26 cellular contexts compared by ENCODE assay signal in the genomic region with DNA sequence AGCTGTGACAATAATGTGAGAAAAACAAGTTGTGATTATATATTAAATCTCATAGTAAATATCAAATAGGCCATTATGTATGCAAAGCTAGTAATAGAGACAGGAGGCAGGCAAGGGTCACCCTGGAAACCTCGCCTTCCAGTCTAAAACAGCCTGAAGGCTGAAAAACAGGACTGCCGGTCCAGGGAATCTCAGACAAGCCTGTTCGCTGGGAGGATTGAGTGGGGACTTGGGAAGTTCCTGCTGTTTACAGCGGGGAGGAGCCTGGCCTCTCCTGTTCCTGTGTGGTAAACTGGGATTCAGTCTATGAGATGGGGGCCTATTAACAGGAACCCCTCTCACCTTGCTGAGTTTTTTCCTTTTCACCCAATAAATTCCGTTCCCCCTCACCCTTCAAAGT.
DNase-seq lines count a peak whose midpoint lies in the region; ATAC-seq, FAIRE-seq and TF ChIP-seq lines count a peak whose summit lies in the region.
"Had no signal": no experiment of that assay in that cellular context is flagged by ENCODE, and none has a peak within 500 bp of the region (broad histone marks: within the 10 kb centered on the region; RNA-seq: fewer than 3 reads in every experiment).

No MANE protein-coding gene starts in this region.

- H3K4me1 ChIP-seq in GM23338 (ENCODE audit: insufficient read depth) (no peaks in the 10 kb centered on the region), body of pancreas (no peaks in the 10 kb centered on the region)

- DNase-seq in COR-L47 (lab: John Stamatoyannopoulos, UW) (peak; percentile 67), GM23338 (ENCODE audit: low spot score) (no peak), NCI-H748 treated with DMSO at 0.1 percent for 48 hours (lab: John Stamatoyannopoulos, UW) (peak; percentile 19), islet precursor cell (peak; percentile 80), retina (no peak), GM12892 (ENCODE audit: insufficient read length) (no peak), body of pancreas (no peak), kidney tubule cell (ENCODE audit: low spot score) (no peak)
- DNase-seq: C1 segment of cervical spinal cord, Caco-2, DMS79, EL, GDM1, KBM-7, MG63, NCI-H187 treated with DMSO at 0.1 percent for 48 hours, NCI-H2107, NCI-H446 treated with DMSO at 0.1 percent for 48 hours, NCI-H526, SIG-M5 had no signal

- H3K4me2 ChIP-seq in GM23338, result no peak overlapping the region

- H3K27me3 ChIP-seq in GM23338 (ENCODE audit: insufficient read depth) (no peaks in the 10 kb centered on the region), body of pancreas (no peaks in the 10 kb centered on the region)
- H3K27me3 ChIP-seq: MG63 had no signal

- no peaks in the 10 kb centered on the region for H3K9me3 Mint-ChIP-seq in GM23338

- no peak overlapping the region for H3K4me3 Mint-ChIP-seq in GM23338
- H3K4me3 Mint-ChIP-seq: CD4-positive, alpha-beta memory T cell had no signal

- H3K36me3 Mint-ChIP-seq in GM23338 (ENCODE audit: low read depth), result no peaks in the 10 kb centered on the region
- H3K36me3 Mint-ChIP-seq: CD4-positive, alpha-beta memory T cell had no signal

- H3K9me2 ChIP-seq in GM23338 (ENCODE audit: insufficient read depth), result no peaks in the 10 kb centered on the region

- peak overlapping the region; percentile 74; the same call in 1 of the 2 replicates for H2AFZ ChIP-seq in GM23338

- H3K79me2 ChIP-seq in GM23338 (replicated peaks; ENCODE audit: insufficient read depth), result no peaks in the 10 kb centered on the region

- no peaks in the 10 kb centered on the region for H3K27me3 Mint-ChIP-seq in GM23338 (ENCODE audit: insufficient read depth, low read depth, poor library complexity)
- H3K27me3 Mint-ChIP-seq: CD4-positive, alpha-beta memory T cell had no signal

- H3K27ac ChIP-seq in GM23338 (ENCODE audit: low read depth) (no peak overlapping the region), body of pancreas (no peak overlapping the region)
- H3K27ac ChIP-seq: SK-N-MC had no signal

- 39 to 50% methylated on average over 5 of the region's 5 CpGs for WGBS in body of pancreas, 2 donors

- TF ChIP-seq CTCF in GM23338 (conservative IDR thresholded peaks at IDR 0.05; ENCODE audit: low read depth in 2 of 2), result no peak
- TF ChIP-seq CTCF in body of pancreas (IDR thresholded peaks at IDR 0.05), result no peak

- no peaks in the 10 kb centered on the region for H3K4me1 Mint-ChIP-seq in GM23338
- H3K4me1 Mint-ChIP-seq: CD4-positive, alpha-beta memory T cell had no signal

- H3K9me3 ChIP-seq in body of pancreas, result no peaks in the 10 kb centered on the region
- H3K9me3 ChIP-seq: Caco-2, MG63 had no signal

- intact Hi-C loops in body of pancreas (cut with DNase I), result no loop called here

- TF ChIP-seq POLR2A in GM12892 (IDR thresholded peaks at IDR 0.05; ENCODE audit: low read depth, low read length), result no peak
- TF ChIP-seq POLR2A in body of pancreas (IDR thresholded peaks at IDR 0.05), result no peak

- FAIRE-seq in GM12892 (lab: Jason Lieb, UNC), result no peak
- FAIRE-seq: GM12878, H54, HTR-8/SVneo, RCC 7860 had no signal

- no peaks in the 10 kb centered on the region for H3K36me3 ChIP-seq in GM23338 (ENCODE audit: insufficient read depth)
- no peaks in the 10 kb centered on the region for H3K36me3 ChIP-seq in body of pancreas (replicated peaks in 1 of 2; ENCODE audit: insufficient read depth in 1 of 2, low read depth in 2 of 2)
- H3K36me3 ChIP-seq: MG63 had no signal

- ATAC-seq in GM23338 (peak; percentile 33; the same call in 2 of the 3 replicates), body of pancreas (no peak)
- ATAC-seq: GM12878 had no signal

- H3F3A ChIP-seq in GM23338 (replicated peaks; ENCODE audit: low read depth), result no peaks in the 10 kb centered on the region

- no peak overlapping the region for H3K27ac Mint-ChIP-seq in GM23338
- H3K27ac Mint-ChIP-seq: CD4-positive, alpha-beta memory T cell had no signal

- H4K20me1 ChIP-seq in GM23338 (replicated peaks; ENCODE audit: insufficient read depth), result no peaks in the 10 kb centered on the region

- H3K4me3 ChIP-seq in GM23338 (no peak overlapping the region), body of pancreas (no peak overlapping the region)
- H3K4me3 ChIP-seq: GM12878, MG63, SK-N-MC had no signal

TF ChIP-seq in GM23338, 12 proteins besides CTCF, POLR2A, EP300 and RAD21:
- TF ChIP-seq EZH2phosphoT487 (IDR thresholded peaks at IDR 0.05; ENCODE audit: unreplicated experiment) (no peak), JUNB (IDR thresholded peaks at IDR 0.05; ENCODE audit: unreplicated experiment) (no peak), POLR2AphosphoS5 (IDR thresholded peaks at IDR 0.05; ENCODE audit: low read depth) (no peak), STAT1 (IDR thresholded peaks at IDR 0.05; ENCODE audit: unreplicated experiment) (no peak), CREB1 (CRISPR knock-in tag; IDR thresholded peaks at IDR 0.05; ENCODE audit: low read depth) (no peak)
- TF ChIP-seq, protein P1, sequence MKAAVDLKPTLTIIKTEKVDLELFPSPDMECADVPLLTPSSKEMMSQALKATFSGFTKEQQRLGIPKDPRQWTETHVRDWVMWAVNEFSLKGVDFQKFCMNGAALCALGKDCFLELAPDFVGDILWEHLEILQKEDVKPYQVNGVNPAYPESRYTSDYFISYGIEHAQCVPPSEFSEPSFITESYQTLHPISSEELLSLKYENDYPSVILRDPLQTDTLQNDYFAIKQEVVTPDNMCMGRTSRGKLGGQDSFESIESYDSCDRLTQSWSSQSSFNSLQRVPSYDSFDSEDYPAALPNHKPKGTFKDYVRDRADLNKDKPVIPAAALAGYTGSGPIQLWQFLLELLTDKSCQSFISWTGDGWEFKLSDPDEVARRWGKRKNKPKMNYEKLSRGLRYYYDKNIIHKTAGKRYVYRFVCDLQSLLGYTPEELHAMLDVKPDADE (IDR thresholded peaks at IDR 0.05), result no peak

Comparison
In these comparisons a context has a peak if more than half of its experiments do, and no peak if none do; other contexts are left out.
1. DNase-seq: peak in COR-L47 (single experiment), NCI-H748 treated with DMSO at 0.1 percent for 48 hours (single experiment) and islet precursor cell (single experiment); none in GM23338 (single experiment), retina (single experiment), GM12892 (single experiment), body of pancreas (0 of 4) and kidney tubule cell (single experiment).